22 cellular contexts compared by ENCODE assay signal in genomic region chr18:56542488-56542887, GRCh38.
"Had no signal": no experiment of that assay in that cellular context is flagged by ENCODE, and none has a peak within 500 bp of the region (broad histone marks: within the 10 kb centered on the region; RNA-seq: fewer than 3 reads in every experiment).

No MANE protein-coding gene starts in this region.

- H3K4me3 Mint-ChIP-seq: activated CD4-positive, alpha-beta memory T cell treated with anti-CD3 and anti-CD28 coated beads for 36 hours; activated naive CD4-positive, alpha-beta T cell treated with anti-CD3 and anti-CD28 coated beads for 36 hours; activated T-cell treated with anti-CD3 and anti-CD28 coated beads, Interleukin-2, amount 50 U/mL, for 72 hours; naive B cell; neural progenitor cell; stimulated activated naive B cell treated with anti-CD40 and anti-IgM and Interleukin-4, amounts not matched to agents 10 μg/mL and 1 μg/mL and 100 μg/mL, for 72 hours had no signal

- H3K27me3 ChIP-seq: heart right ventricle, neural progenitor cell, sigmoid colon, uterus had no signal

- H3K9me3 ChIP-seq: heart right ventricle, lower lobe of right lung, sigmoid colon, uterus had no signal

- DNase-seq: activated CD4-positive, alpha-beta memory T cell treated with anti-CD3 and anti-CD28 coated beads for 36 hours; activated CD4-positive, alpha-beta T cell treated with anti-CD3 and anti-CD28 coated beads for 48 hours; activated effector memory CD4-positive, alpha-beta T cell treated with Interleukin-2 at 50 U/mL for 16 hours; activated naive CD4-positive, alpha-beta T cell treated with anti-CD3 and anti-CD28 coated beads for 36 hours; activated T-cell treated with anti-CD3 and anti-CD28 coated beads, Interleukin-2, amount 50 U/mL, for 72 hours; amygdala; cerebellar nuclear complex; foreskin fibroblast; heart right ventricle; islet precursor cell; lower lobe of right lung; naive B cell; posterior cingulate gyrus; sigmoid colon; stimulated activated CD4-positive, alpha-beta T cell treated with anti-CD3 and anti-CD28 coated beads, Interleukin-2, amount 100 ng/mL, for 48 hours; stimulated activated CD8-positive, alpha-beta memory T cell treated with anti-CD3 and anti-CD28 coated beads, Interleukin-4, amount 100 ng/mL, for 48 hours; stimulated activated naive B cell treated with anti-CD40 and anti-IgM and Interleukin-4, amounts not matched to agents 10 μg/mL and 1 μg/mL and 100 μg/mL, for 72 hours; uterus had no signal

- H3K9ac ChIP-seq: neural progenitor cell had no signal

- ATAC-seq: activated T-cell treated with anti-CD3 and anti-CD28 coated beads, Interleukin-2, amount 50 U/mL, for 72 hours; heart right ventricle; left lobe of liver; lower lobe of right lung had no signal

- H3K36me3 ChIP-seq: heart right ventricle, lower lobe of right lung, neural progenitor cell, sigmoid colon, uterus had no signal

- H3K4me3 ChIP-seq: coronary artery, heart right ventricle, lower lobe of right lung, neural progenitor cell, sigmoid colon, uterus had no signal

- H3K36me3 Mint-ChIP-seq: activated CD4-positive, alpha-beta memory T cell treated with anti-CD3 and anti-CD28 coated beads for 36 hours; naive B cell; neural progenitor cell; stimulated activated naive B cell treated with anti-CD40 and anti-IgM and Interleukin-4, amounts not matched to agents 10 μg/mL and 1 μg/mL and 100 μg/mL, for 72 hours had no signal

- H3K27ac Mint-ChIP-seq: activated CD4-positive, alpha-beta memory T cell treated with anti-CD3 and anti-CD28 coated beads for 36 hours; activated naive CD4-positive, alpha-beta T cell treated with anti-CD3 and anti-CD28 coated beads for 36 hours; activated T-cell treated with anti-CD3 and anti-CD28 coated beads, Interleukin-2, amount 50 U/mL, for 72 hours; neural progenitor cell; stimulated activated naive B cell treated with anti-CD40 and anti-IgM and Interleukin-4, amounts not matched to agents 10 μg/mL and 1 μg/mL and 100 μg/mL, for 72 hours had no signal

- H3K9me3 Mint-ChIP-seq: activated CD4-positive, alpha-beta memory T cell treated with anti-CD3 and anti-CD28 coated beads for 36 hours; activated naive CD4-positive, alpha-beta T cell treated with anti-CD3 and anti-CD28 coated beads for 36 hours; activated T-cell treated with anti-CD3 and anti-CD28 coated beads, Interleukin-2, amount 50 U/mL, for 72 hours; neural progenitor cell had no signal

- H3K27ac ChIP-seq: coronary artery, epithelial cell of prostate, lower lobe of right lung, neural progenitor cell, sigmoid colon, uterus had no signal

- H3K4me1 ChIP-seq: lower lobe of right lung, sigmoid colon, uterus had no signal

- H3K27me3 Mint-ChIP-seq: activated CD4-positive, alpha-beta memory T cell treated with anti-CD3 and anti-CD28 coated beads for 36 hours; naive B cell; stimulated activated naive B cell treated with anti-CD40 and anti-IgM and Interleukin-4, amounts not matched to agents 10 μg/mL and 1 μg/mL and 100 μg/mL, for 72 hours had no signal
